In genomic region chr7:24574365-24574764, GRCh38 we compare ENCODE assay signal across 8 cellular contexts. TPM values are rescaled to one million over a fixed set of nuclear protein-coding genes. Genes with fewer than 3 reads are reported as not detected.
DNase-seq lines count a peak whose midpoint lies in the region; ATAC-seq, FAIRE-seq and TF ChIP-seq lines count a peak whose summit lies in the region.

No MANE protein-coding gene starts in this region.

- H3K9ac ChIP-seq in kidney (ENCODE audit: low read length in 2 of 2): peak overlapping the region; percentile 18 to 84

- H3K4me1 ChIP-seq in kidney (ENCODE audit: control insufficient read depth in 1 of 2, insufficient read depth in 1 of 2, low read depth in 1 of 2, low read length in 2 of 2) (peaks cover 3 to 8% of the 10 kb centered on the region in 2 donors), thymus (ENCODE audit: control insufficient read depth, insufficient read depth, low read length) (peaks cover 6% of the 10 kb centered on the region)

- CTCF ChIA-PET in activated naive CD4-positive, alpha-beta T cell treated with anti-CD3 and anti-CD28 coated beads for 36 hours (lab: Charles Lee): interaction anchor here (1.5 to 4.3 kb wide), 3 partner anchors 91 to 520 kb away, joined by 4 to 44 read pairs (median 8); no protein-coding TSS in a partner anchor

- FAIRE-seq in kidney (lab: Jason Lieb, UNC): no peak

- H3K36me3 Mint-ChIP-seq in activated naive CD4-positive, alpha-beta T cell treated with anti-CD3 and anti-CD28 coated beads for 36 hours (ENCODE audit: low read depth): no peaks in the 10 kb centered on the region
- no peaks in the 10 kb centered on the region for H3K36me3 Mint-ChIP-seq in activated naive CD8-positive, alpha-beta T cell

- peak overlapping the region; percentile 72 for H3K27ac Mint-ChIP-seq in activated naive CD4-positive, alpha-beta T cell treated with anti-CD3 and anti-CD28 coated beads for 36 hours
- peak overlapping the region; percentile 94 for H3K27ac Mint-ChIP-seq in activated naive CD8-positive, alpha-beta T cell

- intact Hi-C loops in activated naive CD4-positive, alpha-beta T cell treated with anti-CD3 and anti-CD28 coated beads for 36 hours (cut with micrococcal nuclease): loop anchor here (1.0 to 10.0 kb wide), 8 partner anchors 22 to 1217 kb away; partner anchors contain the start of genes NPY and TRA2A
- intact Hi-C loops in kidney (cut with DNase I): no loop called here

- no peak for ATAC-seq in GM19035 (IDR thresholded peaks at IDR 0.05; ENCODE audit: unreplicated experiment)

- peaks cover 4% of the 10 kb centered on the region for H3K27me3 ChIP-seq in thymus (ENCODE audit: control insufficient read depth, insufficient read depth)

- H3K36me3 ChIP-seq in kidney (ENCODE audit: control insufficient read depth in 1 of 2, insufficient read depth in 2 of 2, low read length in 2 of 2) (no peaks in the 10 kb centered on the region), thymus (ENCODE audit: control insufficient read depth, insufficient read depth) (no peaks in the 10 kb centered on the region)

- H3K4me3 ChIP-seq in kidney (ENCODE audit: low read length in 2 of 2) (peak overlapping the region; percentile 71 to 79), thymus (ENCODE audit: low read length) (peak overlapping the region; percentile 81)

- no peak for DNase-seq in activated naive CD4-positive, alpha-beta T cell treated with anti-CD3 and anti-CD28 coated beads for 36 hours
- no peak for DNase-seq in activated naive CD4-positive, alpha-beta T cell treated with anti-CD3 and anti-CD28 coated beads, Interleukin-2, amount 50 U/mL, for 16 hours
- DNase-seq in kidney: no peak
- no peak for DNase-seq in LoVo (ENCODE audit: low spot score)
- no peak for DNase-seq in GM20000 (ENCODE audit: low spot score)

- 8% methylated on average over 11 of the region's 11 CpGs for WGBS in thymus

- H3K4me1 Mint-ChIP-seq in activated naive CD4-positive, alpha-beta T cell treated with anti-CD3 and anti-CD28 coated beads for 36 hours (ENCODE audit: low read depth): peaks cover 43% of the 10 kb centered on the region
- peaks cover 52% of the 10 kb centered on the region for H3K4me1 Mint-ChIP-seq in activated naive CD8-positive, alpha-beta T cell (ENCODE audit: low read depth)

- no peaks in the 10 kb centered on the region for H3K9me3 Mint-ChIP-seq in activated naive CD4-positive, alpha-beta T cell treated with anti-CD3 and anti-CD28 coated beads for 36 hours
- no peaks in the 10 kb centered on the region for H3K9me3 Mint-ChIP-seq in activated naive CD8-positive, alpha-beta T cell (ENCODE audit: low read depth)

- no peak overlapping the region for H3K27ac ChIP-seq in kidney (ENCODE audit: low read depth in 2 of 2, low read length in 2 of 2)
- H3K27ac ChIP-seq in thymus (ENCODE audit: low read depth): no peak overlapping the region

- H3K9me3 ChIP-seq in kidney (ENCODE audit: control insufficient read depth in 1 of 2, low read length in 2 of 2) (no peaks in the 10 kb centered on the region), thymus (ENCODE audit: control insufficient read depth) (no peaks in the 10 kb centered on the region)

- H3K27me3 Mint-ChIP-seq in activated naive CD4-positive, alpha-beta T cell treated with anti-CD3 and anti-CD28 coated beads for 36 hours (ENCODE audit: low read depth): peaks cover 3% of the 10 kb centered on the region
- no peaks in the 10 kb centered on the region for H3K27me3 Mint-ChIP-seq in activated naive CD8-positive, alpha-beta T cell

- peak overlapping the region; percentile 84 for H3K4me3 Mint-ChIP-seq in activated naive CD4-positive, alpha-beta T cell treated with anti-CD3 and anti-CD28 coated beads for 36 hours
- peak overlapping the region; percentile 99 for H3K4me3 Mint-ChIP-seq in activated naive CD8-positive, alpha-beta T cell

- TF ChIP-seq CTCF in kidney (IDR thresholded peaks at IDR 0.05; ENCODE audit: borderline replicate concordance, extremely low read depth, insufficient read depth) (no peak), GM20000 (IDR thresholded peaks at IDR 0.05; ENCODE audit: extremely low read depth, missing control alignments) (no peak)

RNA-seq across cellular contexts. Expression of gene PALS2, which starts 1.1 kb away (rescaled TPM):
- total RNA-seq in activated naive CD4-positive, alpha-beta T cell treated with anti-CD3 and anti-CD28 coated beads for 36 hours: 10 to 100 TPM; 21.8 to 22.5 TPM
- 35.6 TPM for total RNA-seq in kidney
- 5.6 TPM for polyA plus RNA-seq in kidney (ENCODE audit: insufficient read depth, low read depth, low replicate concordance)
- 3.2 TPM for polyA plus RNA-seq in thymus
